ENCODE assay signal across 1 cellular context in genomic region chr13:30673669-30674521, GRCh38.
TF ChIP-seq lines count a peak whose summit lies in the region.

No MANE protein-coding gene starts in this region.

TF ChIP-seq in GM12878, 131 proteins besides CTCF, POLR2A, EP300 and RAD21 (continued from another document):
- TF ChIP-seq, protein P1, sequence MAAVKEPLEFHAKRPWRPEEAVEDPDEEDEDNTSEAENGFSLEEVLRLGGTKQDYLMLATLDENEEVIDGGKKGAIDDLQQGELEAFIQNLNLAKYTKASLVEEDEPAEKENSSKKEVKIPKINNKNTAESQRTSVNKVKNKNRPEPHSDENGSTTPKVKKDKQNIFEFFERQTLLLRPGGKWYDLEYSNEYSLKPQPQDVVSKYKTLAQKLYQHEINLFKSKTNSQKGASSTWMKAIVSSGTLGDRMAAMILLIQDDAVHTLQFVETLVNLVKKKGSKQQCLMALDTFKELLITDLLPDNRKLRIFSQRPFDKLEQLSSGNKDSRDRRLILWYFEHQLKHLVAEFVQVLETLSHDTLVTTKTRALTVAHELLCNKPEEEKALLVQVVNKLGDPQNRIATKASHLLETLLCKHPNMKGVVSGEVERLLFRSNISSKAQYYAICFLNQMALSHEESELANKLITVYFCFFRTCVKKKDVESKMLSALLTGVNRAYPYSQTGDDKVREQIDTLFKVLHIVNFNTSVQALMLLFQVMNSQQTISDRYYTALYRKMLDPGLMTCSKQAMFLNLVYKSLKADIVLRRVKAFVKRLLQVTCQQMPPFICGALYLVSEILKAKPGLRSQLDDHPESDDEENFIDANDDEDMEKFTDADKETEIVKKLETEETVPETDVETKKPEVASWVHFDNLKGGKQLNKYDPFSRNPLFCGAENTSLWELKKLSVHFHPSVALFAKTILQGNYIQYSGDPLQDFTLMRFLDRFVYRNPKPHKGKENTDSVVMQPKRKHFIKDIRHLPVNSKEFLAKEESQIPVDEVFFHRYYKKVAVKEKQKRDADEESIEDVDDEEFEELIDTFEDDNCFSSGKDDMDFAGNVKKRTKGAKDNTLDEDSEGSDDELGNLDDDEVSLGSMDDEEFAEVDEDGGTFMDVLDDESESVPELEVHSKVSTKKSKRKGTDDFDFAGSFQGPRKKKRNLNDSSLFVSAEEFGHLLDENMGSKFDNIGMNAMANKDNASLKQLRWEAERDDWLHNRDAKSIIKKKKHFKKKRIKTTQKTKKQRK (IDR thresholded peaks at IDR 0.05; ENCODE audit: low read depth, low read length): no peak
- peak in 1 of 2 experiments; percentile 72; a peak in 2 of 3 replicates for TF ChIP-seq EGR1 (IDR thresholded peaks at IDR 0.05; ENCODE audit: borderline replicate concordance in 1 of 2, low read depth in 2 of 2, low read length in 2 of 2)
- TF ChIP-seq ZNF274 (IDR thresholded peaks at IDR 0.05; ENCODE audit: insufficient read depth, insufficient read length): no peak
- TF ChIP-seq KAT2A (conservative IDR thresholded peaks at IDR 0.05; ENCODE audit: control insufficient read depth, low read depth, low read length): no peak
